Comparison of ENCODE assay signal across 8 cellular contexts in genomic region chr6:41786451-41787218, GRCh38. TPM values are rescaled to one million over a fixed set of nuclear protein-coding genes. Genes with fewer than 3 reads are reported as not detected.
DNase-seq lines count a peak whose midpoint lies in the region; ATAC-seq and TF ChIP-seq lines count a peak whose summit lies in the region.

No MANE protein-coding gene starts in this region.

- peaks cover 24% of the 10 kb centered on the region for H3K4me1 ChIP-seq in CD4-positive, CD25-positive, alpha-beta regulatory T cell (ENCODE audit: control insufficient read depth, insufficient read depth, low read length, poor library complexity, severe bottlenecking)

- peak; percentile 74 to 75 for ATAC-seq in CD4-positive, CD25-positive, alpha-beta regulatory T cell (ENCODE audit: low read depth in 2 of 2)
- ATAC-seq in GM19395 (IDR thresholded peaks at IDR 0.05; ENCODE audit: unreplicated experiment) (peak; percentile 65), HG03571 (IDR thresholded peaks at IDR 0.05; ENCODE audit: unreplicated experiment) (peak; percentile 53)

- peak overlapping the region; percentile 96 to 97 (median 96) for H3K4me3 Mint-ChIP-seq in CD4-positive, CD25-positive, alpha-beta regulatory T cell
- peak overlapping the region; percentile 97 for H3K4me3 Mint-ChIP-seq in endothelial cell (ENCODE audit: unreplicated experiment)

- H3K36me3 ChIP-seq in CD4-positive, CD25-positive, alpha-beta regulatory T cell (ENCODE audit: control insufficient read depth, insufficient read depth, low read length), result peaks cover 22% of the 10 kb centered on the region

- no peaks in the 10 kb centered on the region for H3K9me3 Mint-ChIP-seq in CD4-positive, CD25-positive, alpha-beta regulatory T cell
- no peaks in the 10 kb centered on the region for H3K9me3 Mint-ChIP-seq in endothelial cell (ENCODE audit: unreplicated experiment)

- no peaks in the 10 kb centered on the region for H3K27me3 ChIP-seq in CD4-positive, CD25-positive, alpha-beta regulatory T cell (ENCODE audit: control insufficient read depth, insufficient read depth, low read length)

- peak overlapping the region; percentile 86 for H3K27ac ChIP-seq in CD4-positive, CD25-positive, alpha-beta regulatory T cell (ENCODE audit: insufficient read depth, low read length, poor library complexity, severe bottlenecking)

- peak; percentile 81 to 86 (median 83) for DNase-seq in CD4-positive, CD25-positive, alpha-beta regulatory T cell
- DNase-seq in NOMO-1 treated with DMSO at 0.1 percent for 48 hours (lab: John Stamatoyannopoulos, UW; ENCODE audit: unreplicated experiment) (peak; percentile 66), endothelial cell (ENCODE audit: low spot score) (peak; percentile 93), midbrain (lab: John Stamatoyannopoulos, UW) (peak; percentile 88)
- DNase-seq in activated CD8-positive, alpha-beta memory T cell treated with anti-CD3 and anti-CD28 coated beads, Interleukin-2, amount 50 U/mL, for 4 hours, result peak; percentile 89
- peak; percentile 80 to 81 for DNase-seq in stimulated activated CD8-positive, alpha-beta memory T cell treated with anti-CD3 and anti-CD28 coated beads, Interleukin-15, amount 100 ng/mL, for 48 hours (ENCODE audit: low read depth in 2 of 2)

- peaks cover 6 to 24% (median 12%) of the 10 kb centered on the region in 4 donors for H3K4me1 Mint-ChIP-seq in CD4-positive, CD25-positive, alpha-beta regulatory T cell
- peaks cover 46% of the 10 kb centered on the region for H3K4me1 Mint-ChIP-seq in endothelial cell (ENCODE audit: unreplicated experiment)

- H3K4me3 ChIP-seq in CD4-positive, CD25-positive, alpha-beta regulatory T cell (ENCODE audit: low read depth, low read length), result peak overlapping the region; percentile 98

- no peaks in the 10 kb centered on the region for H3K9me3 ChIP-seq in CD4-positive, CD25-positive, alpha-beta regulatory T cell (ENCODE audit: control insufficient read depth in 2 of 2, low read length in 2 of 2)

- H3K27ac Mint-ChIP-seq in CD4-positive, CD25-positive, alpha-beta regulatory T cell, result peak overlapping the region; percentile 97 to 99 (median 97)
- H3K27ac Mint-ChIP-seq in endothelial cell (ENCODE audit: unreplicated experiment), result peak overlapping the region; percentile 64

- H3K27me3 Mint-ChIP-seq in CD4-positive, CD25-positive, alpha-beta regulatory T cell, result peaks cover 14% of the 10 kb centered on the region
- H3K27me3 Mint-ChIP-seq in endothelial cell (ENCODE audit: unreplicated experiment), result peaks cover 3% of the 10 kb centered on the region

- peaks cover 8% of the 10 kb centered on the region for H3K36me3 Mint-ChIP-seq in CD4-positive, CD25-positive, alpha-beta regulatory T cell
- peaks cover 20% of the 10 kb centered on the region for H3K36me3 Mint-ChIP-seq in endothelial cell (ENCODE audit: low read depth, unreplicated experiment)

- peak; percentile 75 for TF ChIP-seq CTCF in endothelial cell (IDR thresholded peaks at IDR 0.05; ENCODE audit: unreplicated experiment)

RNA-seq across cellular contexts. Expression of gene TOMM6, which starts 0.9 kb away (rescaled TPM):
- 102 TPM for total RNA-seq in CD4-positive, CD25-positive, alpha-beta regulatory T cell
- 100 to 1,000 TPM; 315 to 364 (median 362) TPM for polyA plus RNA-seq in CD4-positive, CD25-positive, alpha-beta regulatory T cell
- total RNA-seq in endothelial cell (ENCODE audit: unreplicated experiment), result 167 TPM

RNA-seq across cellular contexts. Expression of gene PRICKLE4, which starts 6.1 kb away (rescaled TPM):
- total RNA-seq in CD4-positive, CD25-positive, alpha-beta regulatory T cell, result not detected
- polyA plus RNA-seq in CD4-positive, CD25-positive, alpha-beta regulatory T cell, result not detected
- total RNA-seq in endothelial cell (ENCODE audit: unreplicated experiment), result 20.7 TPM

RNA-seq across cellular contexts. Expression of gene FRS3, which starts 6.9 kb away (rescaled TPM):
- total RNA-seq in CD4-positive, CD25-positive, alpha-beta regulatory T cell, result 6.4 TPM
- polyA plus RNA-seq in CD4-positive, CD25-positive, alpha-beta regulatory T cell, result 1 to 10 TPM; 1.3 to 1.6 (median 1.4) TPM
- 8.8 TPM for total RNA-seq in endothelial cell (ENCODE audit: unreplicated experiment)

RNA-seq across cellular contexts. Expression of gene PGC, which starts 39.4 kb away (rescaled TPM):
- total RNA-seq in CD4-positive, CD25-positive, alpha-beta regulatory T cell, result not detected
- not detected for polyA plus RNA-seq in CD4-positive, CD25-positive, alpha-beta regulatory T cell
- total RNA-seq in endothelial cell (ENCODE audit: unreplicated experiment), result not detected

RNA-seq across cellular contexts. Expression of gene TFEB, which starts 51.2 kb away (rescaled TPM):
- 26.7 TPM for total RNA-seq in CD4-positive, CD25-positive, alpha-beta regulatory T cell
- 10 to 100 TPM in 1 of 4 donors, 1 to 10 TPM in 3; 8.0 to 11.0 (median 8.7) TPM for polyA plus RNA-seq in CD4-positive, CD25-positive, alpha-beta regulatory T cell
- total RNA-seq in endothelial cell (ENCODE audit: unreplicated experiment), result 10.4 TPM

Comparison
In these comparisons a context has a peak if more than half of its experiments do, and no peak if none do; other contexts are left out.
1. Peak in every context shown above with its lines: DNase-seq, ATAC-seq, H3K4me3 ChIP-seq and H3K27ac ChIP-seq.
2. RNA of gene PRICKLE4, which starts 6.1 kb away (total RNA-seq): 20.7 TPM in endothelial cell (single experiment); not detected in CD4-positive, CD25-positive, alpha-beta regulatory T cell (single experiment); every median in the first group is over 10 times any median in the second.